21 cellular contexts compared by ENCODE assay signal in genomic region chr5:149872351-149873040, GRCh38.
DNase-seq lines count a peak whose midpoint lies in the region; ATAC-seq and TF ChIP-seq lines count a peak whose summit lies in the region.
"Had no signal": no experiment of that assay in that cellular context is flagged by ENCODE, and none has a peak within 500 bp of the region (broad histone marks: within the 10 kb centered on the region; RNA-seq: fewer than 3 reads in every experiment).

No MANE protein-coding gene starts in this region.

- H3K27ac Mint-ChIP-seq in chondrocyte (ENCODE audit: unreplicated experiment) (peak overlapping the region; percentile 67), nephron progenitor cell (peak overlapping the region; percentile 64)
- H3K27ac Mint-ChIP-seq in activated CD4-positive, alpha-beta memory T cell treated with anti-CD3 and anti-CD28 coated beads for 36 hours, result no peak overlapping the region
- H3K27ac Mint-ChIP-seq: activated naive CD4-positive, alpha-beta T cell treated with anti-CD3 and anti-CD28 coated beads, Interleukin-2, amount 50 U/mL, for 24 hours; CD14-positive monocyte; WTC11 had no signal

- H3K27me3 Mint-ChIP-seq in chondrocyte (ENCODE audit: low read depth), result no peaks in the 10 kb centered on the region
- peaks cover 16% of the 10 kb centered on the region for H3K27me3 Mint-ChIP-seq in nephron progenitor cell (ENCODE audit: low read depth, poor library complexity)
- H3K27me3 Mint-ChIP-seq in activated CD4-positive, alpha-beta memory T cell treated with anti-CD3 and anti-CD28 coated beads for 36 hours, result no peaks in the 10 kb centered on the region
- H3K27me3 Mint-ChIP-seq: activated naive CD4-positive, alpha-beta T cell treated with anti-CD3 and anti-CD28 coated beads, Interleukin-2, amount 50 U/mL, for 24 hours had no signal

- H3K36me3 Mint-ChIP-seq in chondrocyte (ENCODE audit: low read depth) (no peaks in the 10 kb centered on the region), nephron progenitor cell (ENCODE audit: low read depth) (no peaks in the 10 kb centered on the region)
- H3K36me3 Mint-ChIP-seq in activated CD4-positive, alpha-beta memory T cell treated with anti-CD3 and anti-CD28 coated beads for 36 hours, result no peaks in the 10 kb centered on the region
- H3K36me3 Mint-ChIP-seq: activated naive CD4-positive, alpha-beta T cell treated with anti-CD3 and anti-CD28 coated beads, Interleukin-2, amount 50 U/mL, for 24 hours; CD14-positive monocyte; WTC11 had no signal

- H3K9me3 Mint-ChIP-seq in chondrocyte (ENCODE audit: low read depth), result no peaks in the 10 kb centered on the region
- H3K9me3 Mint-ChIP-seq in nephron progenitor cell, result no peaks in the 10 kb centered on the region
- H3K9me3 Mint-ChIP-seq in activated CD4-positive, alpha-beta memory T cell treated with anti-CD3 and anti-CD28 coated beads for 36 hours, result no peaks in the 10 kb centered on the region
- H3K9me3 Mint-ChIP-seq: activated naive CD4-positive, alpha-beta T cell treated with anti-CD3 and anti-CD28 coated beads, Interleukin-2, amount 50 U/mL, for 24 hours; CD14-positive monocyte; neural crest cell; WTC11 had no signal

- TF ChIP-seq CTCF in chondrocyte (IDR thresholded peaks at IDR 0.05) (no peak), nephron progenitor cell (IDR thresholded peaks at IDR 0.05) (no peak), upper lobe of left lung (IDR thresholded peaks at IDR 0.05) (no peak)

- TF ChIP-seq POLR2A in upper lobe of left lung (IDR thresholded peaks at IDR 0.05), result no peak

- no peak overlapping the region for H3K4me3 ChIP-seq in upper lobe of left lung
- H3K4me3 ChIP-seq: suprapubic skin had no signal

- 42 to 55% methylated on average over 11 of the region's 11 CpGs for WGBS in upper lobe of left lung, 2 donors

- CTCF ChIA-PET in activated CD4-positive, alpha-beta memory T cell treated with anti-CD3 and anti-CD28 coated beads for 36 hours (lab: Charles Lee), result interaction anchor here (0.9 to 1.0 kb wide), 2 partner anchors 14 to 46 kb away, joined by 3 read pairs; no protein-coding TSS in a partner anchor

- H3K27ac ChIP-seq in upper lobe of left lung, result peak overlapping the region; percentile 36 to 78 (median 64)
- H3K27ac ChIP-seq: suprapubic skin had no signal

- TF ChIP-seq EP300 in upper lobe of left lung (IDR thresholded peaks at IDR 0.05), result no peak

- H3K4me1 ChIP-seq in upper lobe of left lung, result peaks cover 6 to 23% (median 18%) of the 10 kb centered on the region in 4 donors
- H3K4me1 ChIP-seq: suprapubic skin had no signal

- no peaks in the 10 kb centered on the region for H3K9me3 ChIP-seq in upper lobe of left lung
- H3K9me3 ChIP-seq: suprapubic skin had no signal

- intact Hi-C loops in left ventricle myocardium superior (cut with micrococcal nuclease), result no loop called here
- intact Hi-C loops in activated CD4-positive, alpha-beta memory T cell treated with anti-CD3 and anti-CD28 coated beads for 36 hours (cut with micrococcal nuclease), result no loop called here

- DNase-seq in chondrocyte (ENCODE audit: low spot score) (no peak), left ventricle myocardium superior (no peak), nephron progenitor cell (no peak), upper lobe of left lung (no peak), NCI-H510A (lab: John Stamatoyannopoulos, UW) (no peak)
- DNase-seq in activated CD4-positive, alpha-beta memory T cell treated with anti-CD3 and anti-CD28 coated beads for 36 hours, result no peak
- DNase-seq in stimulated activated naive CD8-positive, alpha-beta T cell treated with anti-CD3 and anti-CD28 coated beads, Interleukin-15, Interleukin-2, amounts not matched to agents 100 U/mL and 50 U/mL, for 24 hours, result no peak
- DNase-seq: activated CD4-positive, alpha-beta T cell treated with anti-CD3 and anti-CD28 coated beads, Interleukin-2, amount 50 U/mL, for 4 hours; activated CD8-positive, alpha-beta memory T cell treated with anti-CD3 and anti-CD28 coated beads, Interleukin-2, amount 50 U/mL, for 4 hours; HCEC 1CT; head of caudate nucleus; Karpas-422; NCI-H1694 treated with DMSO at 0.1 percent for 48 hours; NCI-H2171 treated with DMSO at 0.1 percent for 48 hours; NCI-H526; stimulated activated CD4-positive, alpha-beta T cell treated with anti-CD3 and anti-CD28 coated beads, Interleukin-2, amount 100 ng/mL, for 24 hours had no signal

- H3K36me3 ChIP-seq in upper lobe of left lung, result no peaks in the 10 kb centered on the region
- H3K36me3 ChIP-seq: suprapubic skin had no signal

- POLR2A ChIA-PET in activated CD4-positive, alpha-beta memory T cell treated with anti-CD3 and anti-CD28 coated beads for 36 hours (lab: Charles Lee), result no interaction called here

- H3K4me3 Mint-ChIP-seq in chondrocyte (ENCODE audit: unreplicated experiment) (no peak overlapping the region), nephron progenitor cell (no peak overlapping the region)
- no peak overlapping the region for H3K4me3 Mint-ChIP-seq in activated CD4-positive, alpha-beta memory T cell treated with anti-CD3 and anti-CD28 coated beads for 36 hours
- H3K4me3 Mint-ChIP-seq: activated naive CD4-positive, alpha-beta T cell treated with anti-CD3 and anti-CD28 coated beads, Interleukin-2, amount 50 U/mL, for 24 hours; CD14-positive monocyte; neural crest cell; WTC11 had no signal

- ATAC-seq in left ventricle myocardium superior (peak; percentile 82), upper lobe of left lung (ENCODE audit: low FRiP score in 2 of 2) (peak in 1 of 2 donors; percentile 16)
- no peak for ATAC-seq in stimulated activated naive CD8-positive, alpha-beta T cell treated with anti-CD3 and anti-CD28 coated beads, Interleukin-15, Interleukin-2, amounts not matched to agents 100 U/mL and 50 U/mL, for 24 hours
- ATAC-seq: WTC11 had no signal

- no peaks in the 10 kb centered on the region for H3K27me3 ChIP-seq in upper lobe of left lung
- H3K27me3 ChIP-seq: suprapubic skin had no signal

- peaks cover 19% of the 10 kb centered on the region for H3K4me1 Mint-ChIP-seq in chondrocyte (ENCODE audit: low read depth)
- peaks cover 6% of the 10 kb centered on the region for H3K4me1 Mint-ChIP-seq in nephron progenitor cell
- H3K4me1 Mint-ChIP-seq in activated CD4-positive, alpha-beta memory T cell treated with anti-CD3 and anti-CD28 coated beads for 36 hours (ENCODE audit: low read depth), result no peaks in the 10 kb centered on the region
- H3K4me1 Mint-ChIP-seq: activated naive CD4-positive, alpha-beta T cell treated with anti-CD3 and anti-CD28 coated beads, Interleukin-2, amount 50 U/mL, for 24 hours; CD14-positive monocyte; neural crest cell had no signal
